16 cellular contexts compared by ENCODE assay signal in the genomic region with DNA sequence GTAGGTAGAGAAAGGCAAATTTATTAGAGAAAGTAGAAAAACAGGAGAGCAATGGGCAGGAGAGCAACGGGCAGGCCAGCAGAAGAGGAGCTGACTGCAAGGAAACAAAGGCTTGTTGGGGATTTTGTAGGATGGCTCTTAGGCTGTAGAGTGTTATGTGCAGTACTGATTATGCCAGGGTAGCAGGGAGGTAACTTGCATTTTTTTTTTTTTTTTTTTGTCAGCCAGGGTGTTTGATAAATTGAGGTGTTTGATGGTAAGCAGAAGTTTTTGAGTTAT. TPM values are rescaled to one million over a fixed set of nuclear protein-coding genes. Genes with fewer than 3 reads are reported as not detected.
DNase-seq lines count a peak whose midpoint lies in the region; ATAC-seq and TF ChIP-seq lines count a peak whose summit lies in the region.
"Had no signal": no experiment of that assay in that cellular context is flagged by ENCODE, and none has a peak within 500 bp of the region (broad histone marks: within the 10 kb centered on the region; RNA-seq: fewer than 3 reads in every experiment).

No MANE protein-coding gene starts in this region.

- no peaks in the 10 kb centered on the region for H3K9me2 ChIP-seq in hepatocyte (replicated peaks; ENCODE audit: insufficient read depth)

- TF ChIP-seq CTCF in Calu3 (IDR thresholded peaks at IDR 0.05; ENCODE audit: unreplicated experiment) (no peak), hepatocyte (IDR thresholded peaks at IDR 0.05; ENCODE audit: poor library complexity) (no peak), spleen (IDR thresholded peaks at IDR 0.05 in 8 of 11, conservative IDR thresholded peaks at IDR 0.05 in 3 of 11) (no peak)

- H3K27me3 Mint-ChIP-seq in Calu3 (ENCODE audit: unreplicated experiment): no peaks in the 10 kb centered on the region
- no peaks in the 10 kb centered on the region for H3K27me3 Mint-ChIP-seq in activated T-helper 1 cell treated with anti-CD3 and anti-CD28 coated beads, Interleukin-12 subunit alpha, Interleukin-12 subunit beta, Interleukin-2, Interleukin-4 antibody, amounts not matched to agents 30 ng/mL and 10 ng/mL and 1 ng/mL, durations not matched to agents 14 hours and 24 hours and 36 hours (ENCODE audit: insufficient read depth)
- H3K27me3 Mint-ChIP-seq: activated CD8-positive, alpha-beta memory T cell treated with anti-CD3 and anti-CD28 coated beads, Interleukin-2, amount 10 ng/mL, durations not matched to agents 7 days and 5 days had no signal

- peaks cover 60% of the 10 kb centered on the region for H3K4me1 Mint-ChIP-seq in Calu3 (ENCODE audit: low read depth, unreplicated experiment)
- H3K4me1 Mint-ChIP-seq in activated T-helper 1 cell treated with anti-CD3 and anti-CD28 coated beads, Interleukin-12 subunit alpha, Interleukin-12 subunit beta, Interleukin-2, Interleukin-4 antibody, amounts not matched to agents 30 ng/mL and 10 ng/mL and 1 ng/mL, durations not matched to agents 14 hours and 24 hours and 36 hours (ENCODE audit: low read depth): peaks cover 72% of the 10 kb centered on the region

- no peak for ATAC-seq in GM19395 (IDR thresholded peaks at IDR 0.05; ENCODE audit: unreplicated experiment)
- ATAC-seq: activated CD8-positive, alpha-beta memory T cell treated with anti-CD3 and anti-CD28 coated beads, Interleukin-2, amount 10 ng/mL, durations not matched to agents 7 days and 5 days had no signal

- WGBS in hepatocyte (ENCODE audit: low lambda C conversion rate, missing lambda C conversion rate): 86% methylated on average over 1 of the region's 1 CpG
- 82 to 95% (median 87%) methylated on average over 1 of the region's 1 CpG for WGBS in spleen, 5 donors

- H4K20me1 ChIP-seq in hepatocyte (ENCODE audit: insufficient read depth, poor library complexity, severe bottlenecking): no peaks in the 10 kb centered on the region

- TF ChIP-seq POLR2A in spleen (IDR thresholded peaks at IDR 0.05): no peak

- no peaks in the 10 kb centered on the region for H3K79me2 ChIP-seq in hepatocyte

- peaks cover 35% of the 10 kb centered on the region for H3K36me3 Mint-ChIP-seq in Calu3 (ENCODE audit: insufficient read depth, unreplicated experiment)
- H3K36me3 Mint-ChIP-seq in activated T-helper 1 cell treated with anti-CD3 and anti-CD28 coated beads, Interleukin-12 subunit alpha, Interleukin-12 subunit beta, Interleukin-2, Interleukin-4 antibody, amounts not matched to agents 30 ng/mL and 10 ng/mL and 1 ng/mL, durations not matched to agents 14 hours and 24 hours and 36 hours (ENCODE audit: low read depth): peaks cover 12% of the 10 kb centered on the region
- H3K36me3 Mint-ChIP-seq: activated CD8-positive, alpha-beta memory T cell treated with anti-CD3 and anti-CD28 coated beads, Interleukin-2, amount 10 ng/mL, durations not matched to agents 7 days and 5 days had no signal

- H3K36me3 ChIP-seq in hepatocyte (replicated peaks; ENCODE audit: insufficient read depth, low read depth): no peaks in the 10 kb centered on the region
- H3K36me3 ChIP-seq in spleen: no peaks in the 10 kb centered on the region

- H3K27me3 ChIP-seq in hepatocyte (no peaks in the 10 kb centered on the region), spleen (replicated peaks in 1 of 7) (no peaks in the 10 kb centered on the region)

- H3K9me3 ChIP-seq in hepatocyte (ENCODE audit: low read depth) (no peaks in the 10 kb centered on the region), spleen (no peaks in the 10 kb centered on the region)

- intact Hi-C loops in Calu3 (cut with micrococcal nuclease; ENCODE audit: unreplicated experiment): loop anchor here (2.0 to 5.0 kb wide), 2 partner anchors 32 to 42 kb away; no protein-coding TSS in a partner anchor
- intact Hi-C loops in activated T-helper 1 cell treated with anti-CD3 and anti-CD28 coated beads, Interleukin-12 subunit alpha, Interleukin-12 subunit beta, Interleukin-2, Interleukin-4 antibody, amounts not matched to agents 30 ng/mL and 10 ng/mL and 1 ng/mL, durations not matched to agents 14 hours and 24 hours and 36 hours (cut with micrococcal nuclease): no loop called here
- intact Hi-C loops in spleen (cut with DNase I; ENCODE audit: low total_unique reads): no loop called here

- peak overlapping the region; percentile 97 for H3K27ac Mint-ChIP-seq in Calu3 (ENCODE audit: unreplicated experiment)
- peak overlapping the region; percentile 79 for H3K27ac Mint-ChIP-seq in activated T-helper 1 cell treated with anti-CD3 and anti-CD28 coated beads, Interleukin-12 subunit alpha, Interleukin-12 subunit beta, Interleukin-2, Interleukin-4 antibody, amounts not matched to agents 30 ng/mL and 10 ng/mL and 1 ng/mL, durations not matched to agents 14 hours and 24 hours and 36 hours
- H3K27ac Mint-ChIP-seq: activated CD8-positive, alpha-beta memory T cell treated with anti-CD3 and anti-CD28 coated beads, Interleukin-2, amount 10 ng/mL, durations not matched to agents 7 days and 5 days; T-helper 2 cell treated with Interferon-gamma antibody and Interleukin-4, amounts not matched to agents 5 μg/mL and 100 μg/mL, for 36 hours had no signal

- no peak overlapping the region for H2AFZ ChIP-seq in hepatocyte

- BruUV-seq in Calu3 (replicated peaks; lab: Mats Ljungman, UMichigan): no TSS peak

- DNase-seq in Calu3 (no peak), hepatocyte (ENCODE audit: low spot score) (no peak), spleen (no peak), OCI-M1 (lab: John Stamatoyannopoulos, UW) (no peak), GM19238 (ENCODE audit: insufficient read length, low spot score) (no peak)
- DNase-seq in activated T-helper 1 cell treated with anti-CD3 and anti-CD28 coated beads, Interleukin-12 subunit alpha, Interleukin-12 subunit beta, Interleukin-2, Interleukin-4 antibody, amounts not matched to agents 30 ng/mL and 10 ng/mL and 1 ng/mL, durations not matched to agents 14 hours and 24 hours and 36 hours (ENCODE audit: low spot score): no peak
- DNase-seq in stimulated activated CD4-positive, alpha-beta T cell treated with anti-CD3 and anti-CD28 coated beads, Interleukin-2, amount 100 ng/mL, for 24 hours: no peak
- DNase-seq: activated CD8-positive, alpha-beta memory T cell treated with anti-CD3 and anti-CD28 coated beads, Interleukin-2, amount 10 ng/mL, durations not matched to agents 7 days and 5 days; COR-L47; foreskin melanocyte; kidney glomerular epithelial cell; MM.1S; NCI-H226; stimulated activated naive CD4-positive, alpha-beta T cell had no signal

- H3K4me2 ChIP-seq in hepatocyte: no peak overlapping the region

- H3K4me1 ChIP-seq in hepatocyte (ENCODE audit: insufficient read depth) (peaks cover 43% of the 10 kb centered on the region), spleen (peaks cover 3 to 75% (median 34%) of the 10 kb centered on the region in 6 donors)

- H3K27ac ChIP-seq in hepatocyte (peak overlapping the region; percentile 92), spleen (peak overlapping the region in 6 of 8 donors; percentile 71 to 86 (median 81))

- H3K4me3 ChIP-seq in hepatocyte (no peak overlapping the region), spleen (no peak overlapping the region)

- peaks cover 3% of the 10 kb centered on the region for H3K9me3 Mint-ChIP-seq in Calu3 (ENCODE audit: low read depth, unreplicated experiment)
- H3K9me3 Mint-ChIP-seq in activated T-helper 1 cell treated with anti-CD3 and anti-CD28 coated beads, Interleukin-12 subunit alpha, Interleukin-12 subunit beta, Interleukin-2, Interleukin-4 antibody, amounts not matched to agents 30 ng/mL and 10 ng/mL and 1 ng/mL, durations not matched to agents 14 hours and 24 hours and 36 hours: no peaks in the 10 kb centered on the region

- peak overlapping the region; percentile 16 for H3K4me3 Mint-ChIP-seq in Calu3 (ENCODE audit: low read depth, unreplicated experiment)
- no peak overlapping the region for H3K4me3 Mint-ChIP-seq in activated T-helper 1 cell treated with anti-CD3 and anti-CD28 coated beads, Interleukin-12 subunit alpha, Interleukin-12 subunit beta, Interleukin-2, Interleukin-4 antibody, amounts not matched to agents 30 ng/mL and 10 ng/mL and 1 ng/mL, durations not matched to agents 14 hours and 24 hours and 36 hours
- H3K4me3 Mint-ChIP-seq: activated CD8-positive, alpha-beta memory T cell treated with anti-CD3 and anti-CD28 coated beads, Interleukin-2, amount 10 ng/mL, durations not matched to agents 7 days and 5 days; T-helper 2 cell treated with Interferon-gamma antibody and Interleukin-4, amounts not matched to agents 5 μg/mL and 100 μg/mL, for 36 hours had no signal

- CTCF ChIA-PET in Calu3 (lab: Charles Lee): interaction anchor here (0.5 to 1.4 kb wide), 2 partner anchors 20 to 21 kb away, joined by 3 to 5 read pairs; no protein-coding TSS in a partner anchor

RNA-seq across cellular contexts. Expression of gene IER3, which starts 36.2 kb away (rescaled TPM):
- 270 and 458 TPM in 2 replicates for total RNA-seq in Calu3 (2022)
- total RNA-seq in activated T-helper 1 cell treated with anti-CD3 and anti-CD28 coated beads, Interleukin-12 subunit alpha, Interleukin-12 subunit beta, Interleukin-2, Interleukin-4 antibody, amounts not matched to agents 30 ng/mL and 10 ng/mL and 1 ng/mL, durations not matched to agents 14 hours and 24 hours and 36 hours: 578 and 603 TPM in 2 replicates
- 173 and 193 TPM in 2 replicates for total RNA-seq in hepatocyte
- 158 and 159 TPM in 2 replicates for polyA plus RNA-seq in hepatocyte
- total RNA-seq in spleen: 10 to 100 TPM; 29.8 to 62.2 (median 41.7) TPM
- polyA plus RNA-seq in spleen: 10 to 100 TPM; 19.8 to 29.4 (median 25.7) TPM

RNA-seq across cellular contexts. Expression of gene FLOT1, which starts 38.1 kb away (rescaled TPM):
- total RNA-seq in Calu3 (2022) (240 and 243 TPM in 2 replicates), hepatocyte (93.5 and 103 TPM in 2 replicates), spleen (100 to 1,000 TPM; 125 to 205 (median 170) TPM)
- total RNA-seq in activated T-helper 1 cell treated with anti-CD3 and anti-CD28 coated beads, Interleukin-12 subunit alpha, Interleukin-12 subunit beta, Interleukin-2, Interleukin-4 antibody, amounts not matched to agents 30 ng/mL and 10 ng/mL and 1 ng/mL, durations not matched to agents 14 hours and 24 hours and 36 hours: 252 and 262 TPM in 2 replicates
- polyA plus RNA-seq in hepatocyte (144 and 148 TPM in 2 replicates), spleen (100 to 1,000 TPM; 116 to 178 (median 116) TPM)
